In genomic region chr1:111856411-111857135, GRCh38 we compare ENCODE assay signal across 15 cellular contexts.
DNase-seq lines count a peak whose midpoint lies in the region; ATAC-seq and TF ChIP-seq lines count a peak whose summit lies in the region.
"Had no signal": no experiment of that assay in that cellular context is flagged by ENCODE, and none has a peak within 500 bp of the region (broad histone marks: within the 10 kb centered on the region; RNA-seq: fewer than 3 reads in every experiment).

No MANE protein-coding gene starts in this region.

- H3K27ac Mint-ChIP-seq in nephron progenitor cell: peak overlapping the region; percentile 65
- H3K27ac Mint-ChIP-seq: activated CD4-positive, alpha-beta T cell treated with anti-CD3 and anti-CD28 coated beads, Interleukin-2, amount 10 ng/mL, durations not matched to agents 24 days and 14 days; activated T-helper 1 cell treated with anti-CD3 and anti-CD28 coated beads, Interleukin-12 subunit alpha, Interleukin-12 subunit beta, Interleukin-2, Interleukin-4 antibody, amounts not matched to agents 30 ng/mL and 10 ng/mL and 1 ng/mL, durations not matched to agents 14 hours and 24 hours and 36 hours; dendritic cell treated with granulocyte-macrophage colony-stimulating factor and Interleukin-4, amounts not matched to agents 40 ng/mL and 50 ng/mL, for 4 days; T-helper 1 cell treated with Interleukin-12 subunit alpha and Interleukin-12 subunit beta and Interleukin-4 antibody, amounts not matched to agents 30 μg/mL and 1 μg/mL, for 36 hours had no signal

- no peaks in the 10 kb centered on the region for H3K36me3 Mint-ChIP-seq in nephron progenitor cell (ENCODE audit: low read depth)

- H3K27me3 Mint-ChIP-seq in nephron progenitor cell (ENCODE audit: low read depth, poor library complexity): peaks cover 39% of the 10 kb centered on the region

- no peak for TF ChIP-seq POLR2A in esophagus muscularis mucosa (IDR thresholded peaks at IDR 0.05; ENCODE audit: low read depth)

- H3K4me3 Mint-ChIP-seq in nephron progenitor cell: no peak overlapping the region
- H3K4me3 Mint-ChIP-seq: activated CD4-positive, alpha-beta T cell treated with anti-CD3 and anti-CD28 coated beads, Interleukin-2, amount 10 ng/mL, durations not matched to agents 24 days and 14 days; activated T-helper 1 cell treated with anti-CD3 and anti-CD28 coated beads, Interleukin-12 subunit alpha, Interleukin-12 subunit beta, Interleukin-2, Interleukin-4 antibody, amounts not matched to agents 30 ng/mL and 10 ng/mL and 1 ng/mL, durations not matched to agents 14 hours and 24 hours and 36 hours; dendritic cell treated with granulocyte-macrophage colony-stimulating factor and Interleukin-4, amounts not matched to agents 40 ng/mL and 50 ng/mL, for 4 days; T-helper 1 cell treated with Interleukin-12 subunit alpha and Interleukin-12 subunit beta and Interleukin-4 antibody, amounts not matched to agents 30 μg/mL and 1 μg/mL, for 36 hours had no signal

- TF ChIP-seq EP300 in esophagus muscularis mucosa (IDR thresholded peaks at IDR 0.05): no peak

- no peaks in the 10 kb centered on the region for H3K9me3 ChIP-seq in esophagus muscularis mucosa

- intact Hi-C loops in esophagus muscularis mucosa (cut with DNase I): no loop called here

- TF ChIP-seq CTCF in nephron progenitor cell (IDR thresholded peaks at IDR 0.05) (no peak), esophagus muscularis mucosa (IDR thresholded peaks at IDR 0.05) (no peak)

- H3K27ac ChIP-seq in esophagus muscularis mucosa (replicated peaks in 1 of 4): no peak overlapping the region

- no peaks in the 10 kb centered on the region for H3K27me3 ChIP-seq in esophagus muscularis mucosa

- DNase-seq in G401 (ENCODE audit: low spot score) (peak; percentile 72), NCI-H2107 (lab: John Stamatoyannopoulos, UW) (peak; percentile 62), SW480 (ENCODE audit: low spot score) (peak; percentile 8), nephron progenitor cell (no peak), RKO (ENCODE audit: low spot score) (no peak), esophagus muscularis mucosa (ENCODE audit: extremely low spot score) (no peak)
- DNase-seq: activated CD4-positive, alpha-beta T cell treated with anti-CD3 and anti-CD28 coated beads, Interleukin-2, amount 10 ng/mL, durations not matched to agents 24 days and 14 days; amniotic stem cell had no signal

- H3K4me1 ChIP-seq in esophagus muscularis mucosa: peaks cover 0 to 23% (median 20%) of the 10 kb centered on the region in 4 donors

- H3K4me3 ChIP-seq in esophagus muscularis mucosa: no peak overlapping the region

- H3K9me3 Mint-ChIP-seq in nephron progenitor cell: no peaks in the 10 kb centered on the region
- H3K9me3 Mint-ChIP-seq: activated CD4-positive, alpha-beta T cell treated with anti-CD3 and anti-CD28 coated beads, Interleukin-2, amount 10 ng/mL, durations not matched to agents 24 days and 14 days; activated T-helper 1 cell treated with anti-CD3 and anti-CD28 coated beads, Interleukin-12 subunit alpha, Interleukin-12 subunit beta, Interleukin-2, Interleukin-4 antibody, amounts not matched to agents 30 ng/mL and 10 ng/mL and 1 ng/mL, durations not matched to agents 14 hours and 24 hours and 36 hours; dendritic cell treated with granulocyte-macrophage colony-stimulating factor and Interleukin-4, amounts not matched to agents 40 ng/mL and 50 ng/mL, for 4 days; T-helper 1 cell treated with Interleukin-12 subunit alpha and Interleukin-12 subunit beta and Interleukin-4 antibody, amounts not matched to agents 30 μg/mL and 1 μg/mL, for 36 hours had no signal

- H3K36me3 ChIP-seq in esophagus muscularis mucosa: no peaks in the 10 kb centered on the region

- in situ Hi-C loops in G401 (cut with HindIII; ENCODE audit: low sequenced_read_pairs): no loop called here

- H3K4me1 Mint-ChIP-seq in nephron progenitor cell: no peaks in the 10 kb centered on the region
- H3K4me1 Mint-ChIP-seq: activated CD4-positive, alpha-beta T cell treated with anti-CD3 and anti-CD28 coated beads, Interleukin-2, amount 10 ng/mL, durations not matched to agents 24 days and 14 days had no signal

- WGBS in esophagus muscularis mucosa: 79% methylated on average over 6 of the region's 11 CpGs

- no peak for ATAC-seq in HG03469 (IDR thresholded peaks at IDR 0.05; ENCODE audit: unreplicated experiment)
- no peak for ATAC-seq in HG03378 (IDR thresholded peaks at IDR 0.05; ENCODE audit: unreplicated experiment)
- ATAC-seq: HepG2, Panc1 had no signal

Comparison
In these comparisons a context has a peak if more than half of its experiments do, and no peak if none do; other contexts are left out.
1. DNase-seq: peak in G401 (single experiment), NCI-H2107 (single experiment) and SW480 (single experiment); none in nephron progenitor cell (single experiment), RKO (single experiment) and esophagus muscularis mucosa (single experiment).